8 cellular contexts compared by ENCODE assay signal in genomic region chr15:63157891-63158431, GRCh38. TPM values are rescaled to one million over a fixed set of nuclear protein-coding genes. Genes with fewer than 3 reads are reported as not detected.
A peak's percentile ranks its signal among the peaks of the same experiment; 100 is the strongest.
DNase-seq lines count a peak whose midpoint lies in the region; ATAC-seq and TF ChIP-seq lines count a peak whose summit lies in the region.

No MANE protein-coding gene starts in this region.

- no peaks in the 10 kb centered on the region for H3K27me3 ChIP-seq in effector memory CD4-positive, alpha-beta T cell (replicated peaks; ENCODE audit: control insufficient read depth, insufficient read depth, low read length, poor library complexity, severe bottlenecking)
- no peaks in the 10 kb centered on the region for H3K27me3 ChIP-seq in lower lobe of right lung (ENCODE audit: low read depth)

- H3K9me3 ChIP-seq in T-helper 17 cell (ENCODE audit: control insufficient read depth, low read length, poor library complexity, severe bottlenecking), result no peaks in the 10 kb centered on the region
- no peaks in the 10 kb centered on the region for H3K9me3 ChIP-seq in effector memory CD4-positive, alpha-beta T cell (ENCODE audit: control insufficient read depth, low read length)
- H3K9me3 ChIP-seq in lower lobe of right lung, result no peaks in the 10 kb centered on the region

- H3K36me3 Mint-ChIP-seq in T-helper 17 cell (ENCODE audit: low read depth), result peaks cover 3% of the 10 kb centered on the region

- no peaks in the 10 kb centered on the region for H3K4me1 ChIP-seq in effector memory CD4-positive, alpha-beta T cell (ENCODE audit: control insufficient read depth, insufficient read depth, low read length, poor library complexity, severe bottlenecking)
- H3K4me1 ChIP-seq in lower lobe of right lung, result peaks cover 23% of the 10 kb centered on the region

- no peaks in the 10 kb centered on the region for H3K27me3 Mint-ChIP-seq in T-helper 17 cell

- peaks cover 10% of the 10 kb centered on the region for H3K36me3 ChIP-seq in effector memory CD4-positive, alpha-beta T cell (ENCODE audit: control insufficient read depth, insufficient read depth, low read length)
- peaks cover 26% of the 10 kb centered on the region for H3K36me3 ChIP-seq in lower lobe of right lung

- peak overlapping the region; percentile 95 for H3K27ac Mint-ChIP-seq in T-helper 17 cell

- intact Hi-C loops in lower lobe of right lung (cut with DNase I), result no loop called here

- peak overlapping the region; percentile 96 for H3K4me3 Mint-ChIP-seq in T-helper 17 cell

- DNase-seq in C1 segment of cervical spinal cord (lab: John Stamatoyannopoulos, UW), result peak in 9 of 14 donors; percentile 6 to 55 (median 38)
- DNase-seq in T-helper 17 cell, result no peak
- peak in 1 of 3 donors; percentile 2 for DNase-seq in effector memory CD4-positive, alpha-beta T cell
- DNase-seq in lower lobe of right lung, result no peak
- peak; percentile 64 for DNase-seq in superior temporal gyrus (ENCODE audit: extremely low spot score)

- peaks cover 6% of the 10 kb centered on the region for H3K4me1 Mint-ChIP-seq in T-helper 17 cell

- TF ChIP-seq CTCF in lower lobe of right lung (IDR thresholded peaks at IDR 0.05), result peak; percentile 22

- ATAC-seq in GM18520 (IDR thresholded peaks at IDR 0.05; ENCODE audit: unreplicated experiment), result peak; percentile 15
- ATAC-seq in HG03460 (IDR thresholded peaks at IDR 0.05; ENCODE audit: unreplicated experiment), result peak; percentile 26
- ATAC-seq in T-helper 17 cell, result peak; percentile 23
- peak; percentile 66 to 73 for ATAC-seq in lower lobe of right lung
- no peak for ATAC-seq in GM18858 (IDR thresholded peaks at IDR 0.05; ENCODE audit: unreplicated experiment)

- peak overlapping the region; percentile 85 for H3K27ac ChIP-seq in effector memory CD4-positive, alpha-beta T cell (ENCODE audit: insufficient read depth, low read length, poor library complexity, severe bottlenecking)
- peak overlapping the region; percentile 92 for H3K27ac ChIP-seq in lower lobe of right lung

- H3K4me3 ChIP-seq in effector memory CD4-positive, alpha-beta T cell (ENCODE audit: insufficient read depth, low read depth, low read length, poor library complexity, severe bottlenecking), result peak overlapping the region; percentile 98
- peak overlapping the region; percentile 89 for H3K4me3 ChIP-seq in lower lobe of right lung

RNA-seq across cellular contexts. Expression of gene RPS27L, which starts 0.7 kb away (rescaled TPM):
- 10 to 100 TPM; 49.8 to 64.2 TPM for total RNA-seq in T-helper 17 cell
- 184 TPM for total RNA-seq in lower lobe of right lung

RNA-seq across cellular contexts. Expression of gene RAB8B, which starts 31.4 kb away (rescaled TPM):
- 100 to 1,000 TPM in 1 of 2 donors, 10 to 100 TPM in 1; 78.1 to 108 TPM for total RNA-seq in T-helper 17 cell
- 72.7 TPM for total RNA-seq in lower lobe of right lung

RNA-seq across cellular contexts. Expression of gene LACTB, which starts 36.3 kb away (rescaled TPM):
- total RNA-seq in T-helper 17 cell (10 to 100 TPM in 1 of 2 donors, 1 to 10 TPM in 1; 9.0 to 11.0 TPM), lower lobe of right lung (34.7 TPM)

Comparison
In these comparisons a context has a peak if more than half of its experiments do, and no peak if none do; other contexts are left out.
1. DNase-seq: peak in C1 segment of cervical spinal cord (9 of 14) and superior temporal gyrus (single experiment); none in T-helper 17 cell (0 of 3) and lower lobe of right lung (single experiment).